8 cellular contexts compared by ENCODE assay signal in the genomic region with DNA sequence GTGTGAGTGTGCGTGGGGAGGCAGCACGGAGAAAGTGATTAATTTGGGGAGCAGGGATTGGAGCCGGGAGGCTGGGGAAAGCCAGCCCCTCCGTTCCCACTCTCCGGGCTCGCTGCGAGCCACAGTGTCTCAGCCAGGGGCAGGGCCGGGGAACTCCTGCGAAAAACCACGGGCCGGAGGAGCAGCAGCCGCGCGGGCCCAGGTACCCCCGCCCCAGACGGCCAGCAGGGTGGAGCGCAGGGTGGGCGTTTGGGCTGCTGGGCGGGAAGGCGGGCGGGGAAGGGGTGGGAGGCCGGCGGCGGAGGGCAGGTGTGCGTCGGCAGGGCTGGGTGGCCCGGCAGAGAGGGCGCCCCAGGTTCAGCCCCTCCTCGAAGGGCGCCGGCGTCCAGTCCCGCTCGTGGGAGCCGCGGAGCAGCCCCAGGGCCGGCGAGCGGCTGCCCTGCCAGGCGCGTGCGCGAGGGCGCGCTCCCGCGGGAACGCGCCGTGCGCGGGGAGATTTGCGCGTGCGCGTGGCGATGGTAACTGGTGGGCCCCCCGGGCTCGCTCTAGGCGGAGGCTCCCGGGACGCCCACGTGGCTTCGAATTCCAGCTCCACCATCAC. TPM values are rescaled to one million over a fixed set of nuclear protein-coding genes. Genes with fewer than 3 reads are reported as not detected.
A peak's percentile ranks its signal among the peaks of the same experiment; 100 is the strongest.
DNase-seq lines count a peak whose midpoint lies in the region; ATAC-seq and TF ChIP-seq lines count a peak whose summit lies in the region.

No MANE protein-coding gene starts in this region.

- no peak for TF ChIP-seq CTCF in stomach (IDR thresholded peaks at IDR 0.05)

- H3K36me3 ChIP-seq in stomach, result no peaks in the 10 kb centered on the region

- H3K9me3 ChIP-seq in right cardiac atrium (ENCODE audit: control insufficient read depth, low read length) (no peaks in the 10 kb centered on the region), stomach (no peaks in the 10 kb centered on the region)

- intact Hi-C loops in right cardiac atrium (cut with DNase I) (no loop called here), stomach (cut with DNase I; ENCODE audit: low total_unique reads) (no loop called here)

- DNase-seq in NCI-H748 treated with DMSO at 0.1 percent for 48 hours (lab: John Stamatoyannopoulos, UW) (peak; percentile 23), right cardiac atrium (peak; percentile 14 to 67 (median 53)), stomach (no peak), NCI-H1048 (lab: John Stamatoyannopoulos, UW) (no peak)
- no peak for DNase-seq in stimulated activated effector memory CD8-positive, alpha-beta T cell treated with anti-CD3 and anti-CD28 coated beads, Interleukin-12 subunit alpha, Interleukin-12 subunit beta, amount 100 ng/mL, for 72 hours (ENCODE audit: low spot score in 2 of 2)
- DNase-seq in activated T-cell treated with anti-CD3 and anti-CD28 coated beads, Interleukin-2, amount 50 U/mL, for 1 hour, result no peak

- no peak overlapping the region for H3K27ac ChIP-seq in right cardiac atrium (ENCODE audit: low read length)
- peak overlapping the region in 3 of 5 donors; percentile 24 to 65 (median 42) for H3K27ac ChIP-seq in stomach

- ATAC-seq in GM19351 (IDR thresholded peaks at IDR 0.05; ENCODE audit: unreplicated experiment) (peak; percentile 40), right cardiac atrium (peak; percentile 55 to 60), HG02981 (IDR thresholded peaks at IDR 0.05; ENCODE audit: unreplicated experiment) (no peak)
- ATAC-seq in stimulated activated effector memory CD8-positive, alpha-beta T cell treated with anti-CD3 and anti-CD28 coated beads, Interleukin-12 subunit alpha, Interleukin-12 subunit beta, amount 100 ng/mL, for 72 hours, result no peak

- TF ChIP-seq EP300 in stomach (IDR thresholded peaks at IDR 0.05), result no peak

- 1% methylated on average over 64 of the region's 64 CpGs for WGBS in right cardiac atrium
- WGBS in stomach, 5 donors, result 4 to 7% (median 5%) methylated on average over 19 to 64 of the region's 64 CpGs

- no peak for TF ChIP-seq POLR2A in stomach (IDR thresholded peaks at IDR 0.05)

- H3K27me3 ChIP-seq in right cardiac atrium (ENCODE audit: control insufficient read depth, insufficient read depth) (no peaks in the 10 kb centered on the region), stomach (peaks cover 0 to 51% (median 28%) of the 10 kb centered on the region in 3 donors)

- H3K9me3 Mint-ChIP-seq in stimulated activated effector memory CD8-positive, alpha-beta T cell treated with anti-CD3 and anti-CD28 coated beads, Interleukin-12 subunit alpha, Interleukin-12 subunit beta, amount 100 ng/mL, for 72 hours, result peaks cover 4% of the 10 kb centered on the region

- peak overlapping the region; percentile 92 for H3K4me3 ChIP-seq in right cardiac atrium (ENCODE audit: low read length)
- peak overlapping the region; percentile 41 to 63 (median 50) for H3K4me3 ChIP-seq in stomach

- no peak overlapping the region for H3K4me3 Mint-ChIP-seq in stimulated activated effector memory CD8-positive, alpha-beta T cell treated with anti-CD3 and anti-CD28 coated beads, Interleukin-12 subunit alpha, Interleukin-12 subunit beta, amount 100 ng/mL, for 72 hours

- H3K27ac Mint-ChIP-seq in stimulated activated effector memory CD8-positive, alpha-beta T cell treated with anti-CD3 and anti-CD28 coated beads, Interleukin-12 subunit alpha, Interleukin-12 subunit beta, amount 100 ng/mL, for 72 hours, result no peak overlapping the region

- no peaks in the 10 kb centered on the region for H3K4me1 Mint-ChIP-seq in stimulated activated effector memory CD8-positive, alpha-beta T cell treated with anti-CD3 and anti-CD28 coated beads, Interleukin-12 subunit alpha, Interleukin-12 subunit beta, amount 100 ng/mL, for 72 hours

- H3K4me1 ChIP-seq in right cardiac atrium (ENCODE audit: control insufficient read depth, insufficient read depth, low read length), result peaks cover 2% of the 10 kb centered on the region
- H3K4me1 ChIP-seq in stomach, result peaks cover 11 to 27% (median 15%) of the 10 kb centered on the region in 4 donors

- H3K36me3 Mint-ChIP-seq in stimulated activated effector memory CD8-positive, alpha-beta T cell treated with anti-CD3 and anti-CD28 coated beads, Interleukin-12 subunit alpha, Interleukin-12 subunit beta, amount 100 ng/mL, for 72 hours, result no peaks in the 10 kb centered on the region

RNA-seq across cellular contexts. Expression of a gene that starts 1.4 kb away (rescaled TPM):
- total RNA-seq in right cardiac atrium, result 10 to 100 TPM; 67.9 to 90.2 (median 73.7) TPM
- polyA plus RNA-seq in right cardiac atrium, result 14.3 TPM
- 10 to 100 TPM in 4 of 5 donors, 1 to 10 TPM in 1; 9.9 to 25.3 (median 13.0) TPM for total RNA-seq in stomach
- polyA plus RNA-seq in stomach, result 1 to 10 TPM in 2 of 3 donors, under 1 TPM in 1; 0.62 to 5.1 (median 2.3) TPM

Comparison
In these comparisons a context has a peak if more than half of its experiments do, and no peak if none do; other contexts are left out.
1. ATAC-seq: peak in GM19351 (single experiment) and right cardiac atrium (2 of 2); none in HG02981 (single experiment) and stimulated activated effector memory CD8-positive, alpha-beta T cell treated with anti-CD3 and anti-CD28 coated beads, Interleukin-12 subunit alpha, Interleukin-12 subunit beta, amount 100 ng/mL, for 72 hours (single experiment).
2. DNase-seq: peak in NCI-H748 treated with DMSO at 0.1 percent for 48 hours (single experiment) and right cardiac atrium (3 of 3); none in stomach (single experiment), stimulated activated effector memory CD8-positive, alpha-beta T cell treated with anti-CD3 and anti-CD28 coated beads, Interleukin-12 subunit alpha, Interleukin-12 subunit beta, amount 100 ng/mL, for 72 hours (0 of 2), NCI-H1048 (single experiment) and activated T-cell treated with anti-CD3 and anti-CD28 coated beads, Interleukin-2, amount 50 U/mL, for 1 hour (single experiment).